In the genomic region with DNA sequence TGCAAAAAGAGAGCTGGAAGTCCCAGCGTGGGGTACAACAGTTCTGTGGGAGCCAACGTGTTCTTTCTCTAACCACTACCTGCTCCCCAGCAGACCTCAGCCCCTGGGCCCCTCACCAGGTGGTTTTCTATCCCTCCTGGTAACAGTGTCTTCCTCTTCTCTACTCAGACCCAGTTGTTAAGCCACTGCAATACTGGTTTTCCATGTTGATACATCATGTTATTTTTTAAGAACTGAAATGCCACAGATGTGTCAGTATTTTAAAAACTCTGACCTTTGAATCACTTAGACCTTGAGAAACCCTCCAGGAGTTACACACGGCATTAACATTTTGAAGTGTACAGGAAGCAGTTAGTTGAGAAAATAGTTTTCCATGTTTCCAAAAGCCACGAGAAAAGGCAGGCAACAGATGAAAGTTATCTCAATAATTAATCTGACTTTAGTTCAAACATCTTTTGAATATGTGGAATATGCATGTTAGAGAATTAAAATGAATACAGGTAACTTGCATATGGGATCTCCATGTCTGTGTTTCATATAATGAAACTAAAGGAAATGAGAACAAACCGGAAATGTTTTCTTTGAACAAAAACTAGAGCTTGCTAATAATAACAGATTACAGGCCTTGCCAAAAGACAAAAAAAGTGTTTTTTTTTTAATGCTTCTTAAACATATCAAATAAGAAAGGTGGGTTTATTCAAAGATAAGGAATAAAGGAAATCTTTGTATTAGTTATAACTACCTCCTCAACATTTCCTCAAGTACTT, we compare ENCODE assay signal across 9 cellular contexts.
DNase-seq lines count a peak whose midpoint lies in the region; ATAC-seq, FAIRE-seq and TF ChIP-seq lines count a peak whose summit lies in the region.
"Had no signal": no experiment of that assay in that cellular context is flagged by ENCODE, and none has a peak within 500 bp of the region (broad histone marks: within the 10 kb centered on the region; RNA-seq: fewer than 3 reads in every experiment).

No MANE protein-coding gene starts in this region.

- peak; percentile 44 for ATAC-seq in HG02981 (IDR thresholded peaks at IDR 0.05; ENCODE audit: unreplicated experiment)

- peak; percentile 52 for DNase-seq in stimulated activated CD4-positive, alpha-beta T cell treated with anti-CD3 and anti-CD28 coated beads, Interleukin-1b, Interleukin-23, amount 100 ng/mL, for 48 hours
- no peak for DNase-seq in stimulated activated CD4-positive, alpha-beta T cell treated with anti-CD3 and anti-CD28 coated beads, Interleukin-4, amount 100 ng/mL, for 4 hours
- DNase-seq in activated T-helper 1 cell treated with anti-CD3 and anti-CD28 coated beads, Interleukin-12 subunit alpha, Interleukin-12 subunit beta, Interleukin-2, Interleukin-4 antibody, amounts not matched to agents 30 ng/mL and 10 ng/mL and 1 ng/mL, durations not matched to agents 14 hours and 24 hours and 36 hours (ENCODE audit: low spot score): no peak
- DNase-seq in kidney: no peak
- DNase-seq in RCC 7860 (ENCODE audit: low spot score): no peak
- no peak for DNase-seq in DMS153 treated with DMSO at 0.1 percent for 48 hours (lab: John Stamatoyannopoulos, UW; ENCODE audit: unreplicated experiment)
- no peak for DNase-seq in posterior cingulate gyrus

- H3K4me3 Mint-ChIP-seq in activated T-helper 1 cell treated with anti-CD3 and anti-CD28 coated beads, Interleukin-12 subunit alpha, Interleukin-12 subunit beta, Interleukin-2, Interleukin-4 antibody, amounts not matched to agents 30 ng/mL and 10 ng/mL and 1 ng/mL, durations not matched to agents 14 hours and 24 hours and 36 hours: peak overlapping the region; percentile 63

- H3K4me1 Mint-ChIP-seq in activated T-helper 1 cell treated with anti-CD3 and anti-CD28 coated beads, Interleukin-12 subunit alpha, Interleukin-12 subunit beta, Interleukin-2, Interleukin-4 antibody, amounts not matched to agents 30 ng/mL and 10 ng/mL and 1 ng/mL, durations not matched to agents 14 hours and 24 hours and 36 hours (ENCODE audit: low read depth): peaks cover 61% of the 10 kb centered on the region

- H3K4me3 ChIP-seq in kidney (ENCODE audit: low read length in 2 of 2): no peak overlapping the region

- FAIRE-seq in kidney (lab: Jason Lieb, UNC): no peak
- FAIRE-seq in RCC 7860 (lab: Jason Lieb, UNC): no peak

- no peaks in the 10 kb centered on the region for H3K4me1 ChIP-seq in kidney (ENCODE audit: control insufficient read depth in 1 of 2, insufficient read depth in 1 of 2, low read depth in 1 of 2, low read length in 2 of 2)

- no peaks in the 10 kb centered on the region for H3K9me3 ChIP-seq in kidney (ENCODE audit: control insufficient read depth in 1 of 2, low read length in 2 of 2)

- H3K27me3 Mint-ChIP-seq in activated T-helper 1 cell treated with anti-CD3 and anti-CD28 coated beads, Interleukin-12 subunit alpha, Interleukin-12 subunit beta, Interleukin-2, Interleukin-4 antibody, amounts not matched to agents 30 ng/mL and 10 ng/mL and 1 ng/mL, durations not matched to agents 14 hours and 24 hours and 36 hours (ENCODE audit: insufficient read depth): no peaks in the 10 kb centered on the region

- H3K36me3 ChIP-seq in kidney (ENCODE audit: control insufficient read depth in 1 of 2, insufficient read depth in 2 of 2, low read length in 2 of 2): peaks cover 0 to 3% of the 10 kb centered on the region in 2 donors

- peaks cover 5% of the 10 kb centered on the region for H3K9me3 Mint-ChIP-seq in activated T-helper 1 cell treated with anti-CD3 and anti-CD28 coated beads, Interleukin-12 subunit alpha, Interleukin-12 subunit beta, Interleukin-2, Interleukin-4 antibody, amounts not matched to agents 30 ng/mL and 10 ng/mL and 1 ng/mL, durations not matched to agents 14 hours and 24 hours and 36 hours

- intact Hi-C loops in activated T-helper 1 cell treated with anti-CD3 and anti-CD28 coated beads, Interleukin-12 subunit alpha, Interleukin-12 subunit beta, Interleukin-2, Interleukin-4 antibody, amounts not matched to agents 30 ng/mL and 10 ng/mL and 1 ng/mL, durations not matched to agents 14 hours and 24 hours and 36 hours (cut with micrococcal nuclease): loop anchor here (1.0 to 5.0 kb wide), 15 partner anchors 15 to 732 kb away; partner anchors contain the start of genes ABCE1, ANAPC10, MMAA and OTUD4
- intact Hi-C loops in kidney (cut with DNase I): no loop called here
- intact Hi-C loops in posterior cingulate gyrus (cut with DNase I): loop anchor here (10.0 kb wide), 1 partner anchor 205 kb away; no protein-coding TSS in a partner anchor

- peaks cover 35% of the 10 kb centered on the region for H3K36me3 Mint-ChIP-seq in activated T-helper 1 cell treated with anti-CD3 and anti-CD28 coated beads, Interleukin-12 subunit alpha, Interleukin-12 subunit beta, Interleukin-2, Interleukin-4 antibody, amounts not matched to agents 30 ng/mL and 10 ng/mL and 1 ng/mL, durations not matched to agents 14 hours and 24 hours and 36 hours (ENCODE audit: low read depth)

- H3K9ac ChIP-seq in kidney (ENCODE audit: low read length in 2 of 2): no peak overlapping the region

- no peak for TF ChIP-seq CTCF in kidney (IDR thresholded peaks at IDR 0.05; ENCODE audit: borderline replicate concordance, extremely low read depth, insufficient read depth)

- no peak overlapping the region for H3K27ac ChIP-seq in kidney (ENCODE audit: low read depth in 2 of 2, low read length in 2 of 2)
- H3K27ac ChIP-seq: C4-2B had no signal

- H3K27ac Mint-ChIP-seq in activated T-helper 1 cell treated with anti-CD3 and anti-CD28 coated beads, Interleukin-12 subunit alpha, Interleukin-12 subunit beta, Interleukin-2, Interleukin-4 antibody, amounts not matched to agents 30 ng/mL and 10 ng/mL and 1 ng/mL, durations not matched to agents 14 hours and 24 hours and 36 hours: peak overlapping the region; percentile 91
